Comparison of ENCODE assay signal across 1 cellular context in the genomic region with DNA sequence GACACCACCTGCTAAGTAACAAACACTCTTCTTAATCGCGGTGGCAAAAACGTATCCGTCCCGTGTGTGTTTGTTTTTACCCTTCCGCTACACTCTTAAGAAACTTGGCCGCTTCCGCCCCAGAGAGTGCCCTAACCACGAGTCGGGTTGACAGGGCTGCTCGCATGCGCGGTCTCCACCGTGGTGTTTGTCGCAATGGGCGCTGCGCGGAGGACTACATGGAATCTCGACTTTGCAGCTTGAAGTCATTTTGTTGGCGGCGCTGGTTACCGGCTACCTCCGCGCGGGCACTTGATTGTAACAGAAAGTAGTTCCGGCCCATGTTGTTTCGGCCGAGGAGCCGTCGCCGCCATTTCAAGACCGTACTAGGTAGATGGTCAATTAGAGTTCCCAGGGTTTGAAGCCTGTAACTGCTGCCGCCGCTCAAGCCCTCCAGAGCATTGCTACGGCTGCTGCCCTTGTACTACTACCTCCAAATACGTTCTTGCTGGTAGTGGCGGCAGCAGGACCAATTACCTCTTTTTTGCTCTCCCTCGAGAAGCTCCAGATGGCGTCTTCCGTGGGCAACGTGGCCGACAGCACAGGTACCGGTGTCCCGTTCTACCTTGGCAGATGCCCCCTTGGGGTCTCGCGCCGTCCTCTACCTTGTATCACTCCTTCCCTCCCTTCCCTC.
TF ChIP-seq lines count a peak whose summit lies in the region.

OGT (plus strand) TSS at position 352 of the 673 bp plus-strand sequence; CDS start at position 548, 196 bp downstream.

TF ChIP-seq in K562, 482 proteins besides CTCF, POLR2A, EP300 and RAD21 (continued from another document and continues in another):
- TF ChIP-seq, protein P1, sequence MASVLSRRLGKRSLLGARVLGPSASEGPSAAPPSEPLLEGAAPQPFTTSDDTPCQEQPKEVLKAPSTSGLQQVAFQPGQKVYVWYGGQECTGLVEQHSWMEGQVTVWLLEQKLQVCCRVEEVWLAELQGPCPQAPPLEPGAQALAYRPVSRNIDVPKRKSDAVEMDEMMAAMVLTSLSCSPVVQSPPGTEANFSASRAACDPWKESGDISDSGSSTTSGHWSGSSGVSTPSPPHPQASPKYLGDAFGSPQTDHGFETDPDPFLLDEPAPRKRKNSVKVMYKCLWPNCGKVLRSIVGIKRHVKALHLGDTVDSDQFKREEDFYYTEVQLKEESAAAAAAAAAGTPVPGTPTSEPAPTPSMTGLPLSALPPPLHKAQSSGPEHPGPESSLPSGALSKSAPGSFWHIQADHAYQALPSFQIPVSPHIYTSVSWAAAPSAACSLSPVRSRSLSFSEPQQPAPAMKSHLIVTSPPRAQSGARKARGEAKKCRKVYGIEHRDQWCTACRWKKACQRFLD (CRISPR knock-in tag; IDR thresholded peaks at IDR 0.05), result no peak; the same call in 1 of the 2 replicates
- no peak for TF ChIP-seq FUS (optimal IDR thresholded peaks at IDR 0.05; ENCODE audit: low read depth, low read length)
- TF ChIP-seq TAL1 (IDR thresholded peaks at IDR 0.05), result 0 out of 2 replicates have a peak, but pooled peaks have one; percentile 5
- TF ChIP-seq RHOXF2B (CRISPR knock-in tag; conservative IDR thresholded peaks at IDR 0.05), result no peak
- no peak for TF ChIP-seq BCL6 (CRISPR knock-in tag; IDR thresholded peaks at IDR 0.05)
- TF ChIP-seq CAMTA2 (CRISPR knock-in tag; conservative IDR thresholded peaks at IDR 0.05), result no peak
- peak; percentile 61 for TF ChIP-seq HCFC1 (IDR thresholded peaks at IDR 0.05; ENCODE audit: low read depth, low read length)
- no peak for TF ChIP-seq ZNF282 (CRISPR knock-in tag; IDR thresholded peaks at IDR 0.05)
- no peak for TF ChIP-seq MCM2 (IDR thresholded peaks at IDR 0.05; ENCODE audit: low read depth)
- TF ChIP-seq NCOA4 (IDR thresholded peaks at IDR 0.05; ENCODE audit: partially characterized antibody), result no peak
- no peak for TF ChIP-seq FIP1L1 (IDR thresholded peaks at IDR 0.05; ENCODE audit: low read depth, low read length, poor library complexity, severe bottlenecking)
- peak; percentile 95 for TF ChIP-seq MYC (IDR thresholded peaks at IDR 0.05; ENCODE audit: low read depth, low read length)
- peak; percentile 87 for TF ChIP-seq MYC (CRISPR knock-in tag; IDR thresholded peaks at IDR 0.05; ENCODE audit: borderline replicate concordance, low read depth)
- TF ChIP-seq U2AF1 (optimal IDR thresholded peaks at IDR 0.05; ENCODE audit: low read depth, low read length), result no peak
- peak; percentile 35; the same call in 1 of the 2 replicates for TF ChIP-seq PKNOX1 (IDR thresholded peaks at IDR 0.05)
- peak; percentile 90 for TF ChIP-seq POLR2H (tag; IDR thresholded peaks at IDR 0.05; ENCODE audit: low read depth)
- peak in 1 of 2 experiments; percentile 80; a peak in 2 of 4 replicates for TF ChIP-seq HDAC1 (IDR thresholded peaks at IDR 0.05)
- TF ChIP-seq ZNF778 (CRISPR knock-in tag; IDR thresholded peaks at IDR 0.05), result no peak
- TF ChIP-seq HIVEP1 (CRISPR knock-in tag; IDR thresholded peaks at IDR 0.05), result no peak
- no peak for TF ChIP-seq DLX4 (CRISPR knock-in tag; IDR thresholded peaks at IDR 0.05)
- TF ChIP-seq CBX5 (IDR thresholded peaks at IDR 0.05; ENCODE audit: borderline replicate concordance, low read depth), result no peak
- TF ChIP-seq CEBPZ (IDR thresholded peaks at IDR 0.05; ENCODE audit: borderline replicate concordance, low read depth, low read length), result no peak
- TF ChIP-seq THRAP3 (IDR thresholded peaks at IDR 0.05; ENCODE audit: borderline replicate concordance), result no peak
- peak in 1 of 2 experiments; percentile 31; a peak in 1 of 3 replicates for TF ChIP-seq CBX3 (IDR thresholded peaks at IDR 0.05; ENCODE audit: borderline replicate concordance in 1 of 2, low read length in 2 of 2)
- TF ChIP-seq ETV6 (IDR thresholded peaks at IDR 0.05; ENCODE audit: borderline replicate concordance in 1 of 2, low read depth in 2 of 2, low read length in 1 of 2), result peak in 1 of 2 experiments; percentile 13; a peak in 1 of 4 replicates
- TF ChIP-seq ETV6 (CRISPR knock-in tag; IDR thresholded peaks at IDR 0.05; ENCODE audit: borderline replicate concordance), result no peak
- TF ChIP-seq ZNF830 (CRISPR knock-in tag; IDR thresholded peaks at IDR 0.05), result no peak
- TF ChIP-seq MAZ (CRISPR knock-in tag; conservative IDR thresholded peaks at IDR 0.05 in 1 of 2, IDR thresholded peaks at IDR 0.05 in 1 of 2), result peak in 1 of 2 experiments; percentile 76; a peak in 2 of 4 replicates
- TF ChIP-seq PRPF4 (IDR thresholded peaks at IDR 0.05; ENCODE audit: insufficient read depth, low read depth, low read length, poor library complexity, severe bottlenecking), result no peak
- TF ChIP-seq NRF1 (conservative IDR thresholded peaks at IDR 0.05 in 1 of 2, IDR thresholded peaks at IDR 0.05 in 1 of 2), result peak; percentile 83 to 86
- peak; percentile 90 for TF ChIP-seq KDM5B (IDR thresholded peaks at IDR 0.05; ENCODE audit: insufficient replicate concordance, low read depth, low read length)
- TF ChIP-seq, protein P2, sequence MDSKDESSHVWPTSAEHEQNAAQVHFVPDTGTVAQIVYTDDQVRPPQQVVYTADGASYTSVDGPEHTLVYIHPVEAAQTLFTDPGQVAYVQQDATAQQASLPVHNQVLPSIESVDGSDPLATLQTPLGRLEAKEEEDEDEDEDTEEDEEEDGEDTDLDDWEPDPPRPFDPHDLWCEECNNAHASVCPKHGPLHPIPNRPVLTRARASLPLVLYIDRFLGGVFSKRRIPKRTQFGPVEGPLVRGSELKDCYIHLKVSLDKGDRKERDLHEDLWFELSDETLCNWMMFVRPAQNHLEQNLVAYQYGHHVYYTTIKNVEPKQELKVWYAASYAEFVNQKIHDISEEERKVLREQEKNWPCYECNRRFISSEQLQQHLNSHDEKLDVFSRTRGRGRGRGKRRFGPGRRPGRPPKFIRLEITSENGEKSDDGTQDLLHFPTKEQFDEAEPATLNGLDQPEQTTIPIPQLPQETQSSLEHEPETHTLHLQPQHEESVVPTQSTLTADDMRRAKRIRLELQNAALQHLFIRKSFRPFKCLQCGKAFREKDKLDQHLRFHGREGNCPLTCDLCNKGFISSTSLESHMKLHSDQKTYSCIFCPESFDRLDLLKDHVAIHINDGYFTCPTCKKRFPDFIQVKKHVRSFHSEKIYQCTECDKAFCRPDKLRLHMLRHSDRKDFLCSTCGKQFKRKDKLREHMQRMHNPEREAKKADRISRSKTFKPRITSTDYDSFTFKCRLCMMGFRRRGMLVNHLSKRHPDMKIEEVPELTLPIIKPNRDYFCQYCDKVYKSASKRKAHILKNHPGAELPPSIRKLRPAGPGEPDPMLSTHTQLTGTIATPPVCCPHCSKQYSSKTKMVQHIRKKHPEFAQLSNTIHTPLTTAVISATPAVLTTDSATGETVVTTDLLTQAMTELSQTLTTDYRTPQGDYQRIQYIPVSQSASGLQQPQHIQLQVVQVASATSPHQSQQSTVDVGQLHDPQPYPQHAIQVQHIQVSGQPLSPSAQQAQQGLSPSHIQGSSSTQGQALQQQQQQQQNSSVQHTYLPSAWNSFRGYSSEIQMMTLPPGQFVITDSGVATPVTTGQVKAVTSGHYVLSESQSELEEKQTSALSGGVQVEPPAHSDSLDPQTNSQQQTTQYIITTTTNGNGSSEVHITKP (IDR thresholded peaks at IDR 0.05; ENCODE audit: partially characterized antibody), result peak; percentile 95
- peak; percentile 51; the same call in 1 of the 2 replicates for TF ChIP-seq CBFB (CRISPR knock-in tag; IDR thresholded peaks at IDR 0.05)
- TF ChIP-seq ZFP30 (CRISPR knock-in tag; IDR thresholded peaks at IDR 0.05; ENCODE audit: borderline replicate concordance), result no peak
- peak; percentile 81; the same call in 1 of the 2 replicates for TF ChIP-seq ESRRA (IDR thresholded peaks at IDR 0.05; ENCODE audit: borderline replicate concordance, low read depth)
- no peak for TF ChIP-seq MYBL2 (IDR thresholded peaks at IDR 0.05; ENCODE audit: low read depth)
- no peak for TF ChIP-seq MYBL2 (CRISPR knock-in tag; IDR thresholded peaks at IDR 0.05; ENCODE audit: borderline replicate concordance)
- TF ChIP-seq RAD51 (IDR thresholded peaks at IDR 0.05; ENCODE audit: borderline replicate concordance, low read depth), result peak; percentile 33; the same call in 1 of the 2 replicates
- TF ChIP-seq PYGO2 (tag; IDR thresholded peaks at IDR 0.05), result no peak
- TF ChIP-seq RUNX1 (IDR thresholded peaks at IDR 0.05; ENCODE audit: low read depth), result no peak
- no peak for TF ChIP-seq NFATC3 (IDR thresholded peaks at IDR 0.05)
- TF ChIP-seq, protein P3, sequence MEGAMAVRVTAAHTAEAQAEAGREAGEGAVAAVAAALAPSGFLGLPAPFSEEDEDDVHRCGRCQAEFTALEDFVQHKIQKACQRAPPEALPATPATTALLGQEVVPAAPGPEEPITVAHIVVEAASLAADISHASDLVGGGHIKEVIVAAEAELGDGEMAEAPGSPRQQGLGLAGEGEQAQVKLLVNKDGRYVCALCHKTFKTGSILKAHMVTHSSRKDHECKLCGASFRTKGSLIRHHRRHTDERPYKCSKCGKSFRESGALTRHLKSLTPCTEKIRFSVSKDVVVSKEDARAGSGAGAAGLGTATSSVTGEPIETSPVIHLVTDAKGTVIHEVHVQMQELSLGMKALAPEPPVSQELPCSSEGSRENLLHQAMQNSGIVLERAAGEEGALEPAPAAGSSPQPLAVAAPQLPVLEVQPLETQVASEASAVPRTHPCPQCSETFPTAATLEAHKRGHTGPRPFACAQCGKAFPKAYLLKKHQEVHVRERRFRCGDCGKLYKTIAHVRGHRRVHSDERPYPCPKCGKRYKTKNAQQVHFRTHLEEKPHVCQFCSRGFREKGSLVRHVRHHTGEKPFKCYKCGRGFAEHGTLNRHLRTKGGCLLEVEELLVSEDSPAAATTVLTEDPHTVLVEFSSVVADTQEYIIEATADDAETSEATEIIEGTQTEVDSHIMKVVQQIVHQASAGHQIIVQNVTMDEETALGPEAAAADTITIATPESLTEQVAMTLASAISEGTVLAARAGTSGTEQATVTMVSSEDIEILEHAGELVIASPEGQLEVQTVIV (CRISPR knock-in tag; IDR thresholded peaks at IDR 0.05; ENCODE audit: borderline replicate concordance), result no peak
- TF ChIP-seq BACH1 (tag; IDR thresholded peaks at IDR 0.05), result no peak
- peak; percentile 55; the same call in 1 of the 2 replicates for TF ChIP-seq ZNF431 (CRISPR knock-in tag; IDR thresholded peaks at IDR 0.05)
- TF ChIP-seq ZNF184 (CRISPR knock-in tag; IDR thresholded peaks at IDR 0.05), result no peak
- TF ChIP-seq ZNF23 (CRISPR knock-in tag; IDR thresholded peaks at IDR 0.05), result no peak
- TF ChIP-seq ZNF311 (CRISPR knock-in tag; IDR thresholded peaks at IDR 0.05), result no peak
- TF ChIP-seq, protein P4, sequence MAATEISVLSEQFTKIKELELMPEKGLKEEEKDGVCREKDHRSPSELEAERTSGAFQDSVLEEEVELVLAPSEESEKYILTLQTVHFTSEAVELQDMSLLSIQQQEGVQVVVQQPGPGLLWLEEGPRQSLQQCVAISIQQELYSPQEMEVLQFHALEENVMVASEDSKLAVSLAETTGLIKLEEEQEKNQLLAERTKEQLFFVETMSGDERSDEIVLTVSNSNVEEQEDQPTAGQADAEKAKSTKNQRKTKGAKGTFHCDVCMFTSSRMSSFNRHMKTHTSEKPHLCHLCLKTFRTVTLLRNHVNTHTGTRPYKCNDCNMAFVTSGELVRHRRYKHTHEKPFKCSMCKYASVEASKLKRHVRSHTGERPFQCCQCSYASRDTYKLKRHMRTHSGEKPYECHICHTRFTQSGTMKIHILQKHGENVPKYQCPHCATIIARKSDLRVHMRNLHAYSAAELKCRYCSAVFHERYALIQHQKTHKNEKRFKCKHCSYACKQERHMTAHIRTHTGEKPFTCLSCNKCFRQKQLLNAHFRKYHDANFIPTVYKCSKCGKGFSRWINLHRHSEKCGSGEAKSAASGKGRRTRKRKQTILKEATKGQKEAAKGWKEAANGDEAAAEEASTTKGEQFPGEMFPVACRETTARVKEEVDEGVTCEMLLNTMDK (IDR thresholded peaks at IDR 0.05; ENCODE audit: borderline replicate concordance, insufficient read depth, low read depth, low read length, poor library complexity, severe bottlenecking), result no peak
- no peak for TF ChIP-seq CBX8 (IDR thresholded peaks at IDR 0.05; ENCODE audit: borderline replicate concordance, extremely low read depth, low read depth, low read length, poor library complexity, severe bottlenecking)
- TF ChIP-seq HNRNPL (IDR thresholded peaks at IDR 0.05; ENCODE audit: low read depth, low read length), result no peak
- TF ChIP-seq HNRNPH1 (optimal IDR thresholded peaks at IDR 0.05; ENCODE audit: low read depth, low read length), result no peak
- peak; percentile 72; the same call in 1 of the 2 replicates for TF ChIP-seq HDAC2 (IDR thresholded peaks at IDR 0.05)
